Comparison of ENCODE assay signal across 8 cellular contexts in genomic region chr15:54566654-54567053, GRCh38.
"Had no signal": no experiment of that assay in that cellular context is flagged by ENCODE, and none has a peak within 500 bp of the region (broad histone marks: within the 10 kb centered on the region; RNA-seq: fewer than 3 reads in every experiment).

No MANE protein-coding gene starts in this region.

- H3K9ac ChIP-seq: GM23248 had no signal

- ATAC-seq: HCT116, HepG2 had no signal

- H3K4me3 ChIP-seq: GM23248, HAP-1 had no signal

- DNase-seq: GM23248, GOT3, H7, HFFc6 had no signal

- H3K27ac ChIP-seq: GM23248, HL-60 had no signal

- H3K9me3 ChIP-seq: HAP-1 had no signal

- H2AFZ ChIP-seq: GM23248 had no signal

- H3K36me3 ChIP-seq: HAP-1 had no signal
